24 cellular contexts compared by ENCODE assay signal in the genomic region with DNA sequence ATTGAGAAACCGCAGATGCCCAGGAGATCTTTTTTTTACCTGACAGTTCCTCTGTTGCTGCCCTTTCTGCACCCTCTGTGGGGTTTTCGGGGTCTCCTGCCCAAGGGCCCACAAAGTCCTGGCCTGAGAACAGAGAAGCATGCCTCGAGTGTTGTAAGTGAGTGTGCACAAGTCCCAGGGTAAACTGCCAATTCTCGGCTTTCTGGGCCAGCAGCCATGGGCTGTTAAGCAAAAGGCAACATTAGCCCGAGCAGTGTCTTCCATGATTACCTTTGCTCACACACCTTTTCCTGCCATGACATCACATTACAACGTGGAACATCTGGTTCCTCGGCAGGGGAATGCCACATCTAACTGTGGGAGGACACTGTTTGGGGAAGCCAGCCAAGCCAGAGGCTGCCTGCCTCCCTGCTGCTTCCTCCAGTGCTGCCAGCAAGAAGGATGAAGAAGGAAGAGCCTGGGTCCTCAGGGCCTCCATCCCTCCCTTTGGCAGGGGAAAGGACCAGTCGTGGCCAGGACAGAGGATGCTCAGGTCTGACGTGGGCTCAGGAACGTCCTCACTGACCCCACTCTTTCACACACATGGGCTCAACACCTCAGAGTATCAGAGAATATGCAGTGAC.
"Had no signal": no experiment of that assay in that cellular context is flagged by ENCODE, and none has a peak within 500 bp of the region (broad histone marks: within the 10 kb centered on the region; RNA-seq: fewer than 3 reads in every experiment).

No MANE protein-coding gene starts in this region.

- ATAC-seq: activated CD4-positive, alpha-beta T cell treated with anti-CD3 and anti-CD28 coated beads for 36 hours; activated CD8-positive, alpha-beta memory T cell treated with anti-CD3 and anti-CD28 coated beads, Interleukin-2, amount 10 ng/mL, durations not matched to agents 7 days and 5 days; activated CD8-positive, alpha-beta T cell treated with anti-CD3 and anti-CD28 coated beads, Interleukin-2, amount 10 ng/mL, durations not matched to agents 7 days and 5 days; body of pancreas; effector memory CD8-positive, alpha-beta T cell; esophagus mucosa; heart left ventricle; T-helper 17 cell had no signal

- H3K4me1 ChIP-seq: body of pancreas, heart left ventricle had no signal

- H3K4me3 ChIP-seq: body of pancreas, cardiac muscle cell, heart left ventricle, ovary, smooth muscle cell had no signal

- H3K36me3 ChIP-seq: cardiac muscle cell, heart left ventricle, ovary had no signal

- DNase-seq: activated CD4-positive, alpha-beta T cell treated with anti-CD3 and anti-CD28 coated beads for 36 hours; activated CD4-positive, CD25-positive, alpha-beta regulatory T cell; activated CD8-positive, alpha-beta memory T cell treated with anti-CD3 and anti-CD28 coated beads, Interleukin-2, amount 10 ng/mL, durations not matched to agents 7 days and 5 days; activated CD8-positive, alpha-beta T cell treated with anti-CD3 and anti-CD28 coated beads, Interleukin-2, amount 10 ng/mL, durations not matched to agents 7 days and 5 days; activated T-cell treated with anti-CD3 and anti-CD28 coated beads, Interleukin-2, amount 50 U/mL, for 48 hours; body of pancreas; cortex of kidney; effector memory CD8-positive, alpha-beta T cell; foreskin fibroblast; hypothalamus; immature natural killer cell; kidney; naive B cell; nephron progenitor cell; ovary; stimulated activated CD4-positive, alpha-beta T cell treated with anti-CD3 and anti-CD28 coated beads, Interleukin-15, amount 100 ng/mL, for 24 hours; stimulated activated CD4-positive, alpha-beta T cell treated with anti-CD3 and anti-CD28 coated beads, Interleukin-2, amount 100 ng/mL, for 24 hours; stimulated activated naive CD4-positive, alpha-beta T cell; T-helper 17 cell; trophoblast cell had no signal

- H3K9me3 ChIP-seq: body of pancreas, heart left ventricle, ovary had no signal

- H3K27me3 ChIP-seq: body of pancreas, cardiac muscle cell, ovary had no signal

- H3K27ac ChIP-seq: body of pancreas, cardiac muscle cell, heart left ventricle, ovary had no signal
